ENCODE assay signal across 16 cellular contexts in genomic region chr1:19384772-19385187, GRCh38.
DNase-seq lines count a peak whose midpoint lies in the region; FAIRE-seq and TF ChIP-seq lines count a peak whose summit lies in the region.
"Had no signal": no experiment of that assay in that cellular context is flagged by ENCODE, and none has a peak within 500 bp of the region (broad histone marks: within the 10 kb centered on the region; RNA-seq: fewer than 3 reads in every experiment).

No MANE protein-coding gene starts in this region.

- no peak overlapping the region for H3K4me3 ChIP-seq in muscle layer of colon (ENCODE audit: low read depth in 1 of 2, low read length in 2 of 2)
- H3K4me3 ChIP-seq: dorsolateral prefrontal cortex, lung had no signal

- no peaks in the 10 kb centered on the region for H3K9me3 ChIP-seq in muscle layer of colon (ENCODE audit: low read length)

- CTCF ChIA-PET in activated CD4-positive, alpha-beta memory T cell treated with anti-CD3 and anti-CD28 coated beads for 36 hours (lab: Charles Lee) = no interaction called here
- CTCF ChIA-PET in activated CD4-positive, alpha-beta memory T cell treated with anti-CD3 and anti-CD28 coated beads, Interleukin-2, amount 10 ng/mL, durations not matched to agents 7 days and 5 days (lab: Charles Lee) = interaction anchor here (1.0 to 1.5 kb wide), 2 partner anchors 197 to 277 kb away, joined by 3 read pairs; no protein-coding TSS in a partner anchor

- FAIRE-seq in GM12892 (lab: Jason Lieb, UNC) = no peak
- FAIRE-seq: RCC 7860 had no signal

- no peaks in the 10 kb centered on the region for H3K27me3 ChIP-seq in muscle layer of colon (ENCODE audit: control insufficient read depth in 1 of 2, insufficient read depth in 2 of 2, low read length in 2 of 2)
- H3K27me3 ChIP-seq: dorsolateral prefrontal cortex had no signal

- no peak overlapping the region for H3K9ac ChIP-seq in muscle layer of colon (ENCODE audit: low read length)

- no peak overlapping the region for H3K4me3 Mint-ChIP-seq in activated CD4-positive, alpha-beta memory T cell treated with anti-CD3 and anti-CD28 coated beads for 36 hours
- no peak overlapping the region for H3K4me3 Mint-ChIP-seq in activated CD4-positive, alpha-beta memory T cell treated with anti-CD3 and anti-CD28 coated beads, Interleukin-2, amount 10 ng/mL, durations not matched to agents 7 days and 5 days
- H3K4me3 Mint-ChIP-seq in chondrocyte (ENCODE audit: unreplicated experiment) = no peak overlapping the region
- no peak overlapping the region for H3K4me3 Mint-ChIP-seq in type B pancreatic cell
- H3K4me3 Mint-ChIP-seq: activated T-cell treated with anti-CD3 and anti-CD28 coated beads, Interleukin-2, amount 50 U/mL, for 72 hours had no signal

- intact Hi-C loops in activated CD4-positive, alpha-beta memory T cell treated with anti-CD3 and anti-CD28 coated beads for 36 hours (cut with micrococcal nuclease) = no loop called here

- no peaks in the 10 kb centered on the region for H3K9me3 Mint-ChIP-seq in activated CD4-positive, alpha-beta memory T cell treated with anti-CD3 and anti-CD28 coated beads for 36 hours
- no peaks in the 10 kb centered on the region for H3K9me3 Mint-ChIP-seq in activated CD4-positive, alpha-beta memory T cell treated with anti-CD3 and anti-CD28 coated beads, Interleukin-2, amount 10 ng/mL, durations not matched to agents 7 days and 5 days
- H3K9me3 Mint-ChIP-seq in chondrocyte (ENCODE audit: low read depth) (no peaks in the 10 kb centered on the region), type B pancreatic cell (no peaks in the 10 kb centered on the region)
- H3K9me3 Mint-ChIP-seq: activated T-cell treated with anti-CD3 and anti-CD28 coated beads, Interleukin-2, amount 50 U/mL, for 72 hours had no signal

- DNase-seq in activated CD4-positive, alpha-beta memory T cell treated with anti-CD3 and anti-CD28 coated beads for 36 hours = no peak
- DNase-seq in activated CD4-positive, alpha-beta memory T cell treated with anti-CD3 and anti-CD28 coated beads, Interleukin-2, amount 10 ng/mL, durations not matched to agents 7 days and 5 days = no peak
- DNase-seq in chondrocyte (ENCODE audit: low spot score) = no peak
- DNase-seq in type B pancreatic cell (ENCODE audit: extremely low spot score, unreplicated experiment) = no peak
- no peak for DNase-seq in NCI-H1694 (lab: John Stamatoyannopoulos, UW)
- DNase-seq in GM10266 (ENCODE audit: extremely low spot score) = no peak
- DNase-seq in GM12892 (ENCODE audit: insufficient read length) = no peak
- DNase-seq: activated CD4-positive, alpha-beta T cell treated with anti-CD3 and anti-CD28 coated beads for 4 hours; activated T-cell treated with anti-CD3 and anti-CD28 coated beads, Interleukin-2, amount 50 U/mL, for 72 hours; dorsolateral prefrontal cortex; GOT3; NCI-H187 treated with DMSO at 0.1 percent for 48 hours; NCI-H526 had no signal

- peaks cover 28% of the 10 kb centered on the region for H3K4me1 Mint-ChIP-seq in activated CD4-positive, alpha-beta memory T cell treated with anti-CD3 and anti-CD28 coated beads for 36 hours (ENCODE audit: low read depth)
- H3K4me1 Mint-ChIP-seq in activated CD4-positive, alpha-beta memory T cell treated with anti-CD3 and anti-CD28 coated beads, Interleukin-2, amount 10 ng/mL, durations not matched to agents 7 days and 5 days = peaks cover 26% of the 10 kb centered on the region
- H3K4me1 Mint-ChIP-seq in chondrocyte (ENCODE audit: low read depth) = peaks cover 48% of the 10 kb centered on the region
- H3K4me1 Mint-ChIP-seq in type B pancreatic cell (ENCODE audit: unreplicated experiment) = peaks cover 51% of the 10 kb centered on the region

- POLR2A ChIA-PET in activated CD4-positive, alpha-beta memory T cell treated with anti-CD3 and anti-CD28 coated beads for 36 hours (lab: Charles Lee) = no interaction called here
- POLR2A ChIA-PET in activated CD4-positive, alpha-beta memory T cell treated with anti-CD3 and anti-CD28 coated beads, Interleukin-2, amount 10 ng/mL, durations not matched to agents 7 days and 5 days (lab: Charles Lee) = interaction anchor here (1.0 kb wide), 1 partner anchor 102 kb away, joined by 3 read pairs; no protein-coding TSS in a partner anchor

- no peak for TF ChIP-seq POLR2A in GM12892 (IDR thresholded peaks at IDR 0.05; ENCODE audit: low read depth, low read length)

- H3K27ac ChIP-seq in muscle layer of colon (ENCODE audit: low read depth, low read length) = peak overlapping the region; percentile 10

- peaks cover 15% of the 10 kb centered on the region for H3K36me3 Mint-ChIP-seq in activated CD4-positive, alpha-beta memory T cell treated with anti-CD3 and anti-CD28 coated beads for 36 hours
- H3K36me3 Mint-ChIP-seq in activated CD4-positive, alpha-beta memory T cell treated with anti-CD3 and anti-CD28 coated beads, Interleukin-2, amount 10 ng/mL, durations not matched to agents 7 days and 5 days (ENCODE audit: low read depth) = peaks cover 51% of the 10 kb centered on the region
- H3K36me3 Mint-ChIP-seq in chondrocyte (ENCODE audit: low read depth) = peaks cover 11% of the 10 kb centered on the region
- peaks cover 16% of the 10 kb centered on the region for H3K36me3 Mint-ChIP-seq in type B pancreatic cell

- TF ChIP-seq CTCF in chondrocyte (IDR thresholded peaks at IDR 0.05) = no peak
- TF ChIP-seq CTCF in type B pancreatic cell (conservative IDR thresholded peaks at IDR 0.05) = no peak
- TF ChIP-seq CTCF in GM10266 (IDR thresholded peaks at IDR 0.05; ENCODE audit: control insufficient read depth, insufficient read depth, low read depth, missing control alignments) = no peak

- H3K36me3 ChIP-seq in muscle layer of colon (ENCODE audit: insufficient read depth, low read length) = peaks cover 28% of the 10 kb centered on the region

- H3K4me1 ChIP-seq in muscle layer of colon (ENCODE audit: insufficient read depth, low read length) = peaks cover 40% of the 10 kb centered on the region

- H3K27ac Mint-ChIP-seq in activated CD4-positive, alpha-beta memory T cell treated with anti-CD3 and anti-CD28 coated beads for 36 hours = peak overlapping the region; percentile 24
- no peak overlapping the region for H3K27ac Mint-ChIP-seq in activated CD4-positive, alpha-beta memory T cell treated with anti-CD3 and anti-CD28 coated beads, Interleukin-2, amount 10 ng/mL, durations not matched to agents 7 days and 5 days
- H3K27ac Mint-ChIP-seq in chondrocyte (ENCODE audit: unreplicated experiment) = peak overlapping the region; percentile 87
- peak overlapping the region; percentile 77 for H3K27ac Mint-ChIP-seq in type B pancreatic cell
- H3K27ac Mint-ChIP-seq: activated T-cell treated with anti-CD3 and anti-CD28 coated beads, Interleukin-2, amount 50 U/mL, for 72 hours had no signal

- H3K27me3 Mint-ChIP-seq in activated CD4-positive, alpha-beta memory T cell treated with anti-CD3 and anti-CD28 coated beads for 36 hours = no peaks in the 10 kb centered on the region
- H3K27me3 Mint-ChIP-seq in activated CD4-positive, alpha-beta memory T cell treated with anti-CD3 and anti-CD28 coated beads, Interleukin-2, amount 10 ng/mL, durations not matched to agents 7 days and 5 days = no peaks in the 10 kb centered on the region
- no peaks in the 10 kb centered on the region for H3K27me3 Mint-ChIP-seq in chondrocyte (ENCODE audit: low read depth)
- no peaks in the 10 kb centered on the region for H3K27me3 Mint-ChIP-seq in type B pancreatic cell
